8 cellular contexts compared by ENCODE assay signal in genomic region chrX:119565110-119565663, GRCh38. TPM values are rescaled to one million over a fixed set of nuclear protein-coding genes. Genes with fewer than 3 reads are reported as not detected.
DNase-seq lines count a peak whose midpoint lies in the region; ATAC-seq, FAIRE-seq and TF ChIP-seq lines count a peak whose summit lies in the region.

Gene STEEP1 (minus strand): TSS chrX:119565409. CDS start chrX:119565355, 54 bp downstream.

- FAIRE-seq in D721Med (lab: Jason Lieb, UNC): peak; percentile 80

- peak within 1 kb of the TSS; percentile 87 for H3K9ac ChIP-seq in PC-3 (ENCODE audit: low read length)

- no peaks in the 10 kb centered on the region for H4K20me1 ChIP-seq in PC-3 (ENCODE audit: low read length)

- ATAC-seq in GM21576 (IDR thresholded peaks at IDR 0.05; ENCODE audit: unreplicated experiment): peak; percentile 91
- peak; percentile 87 for ATAC-seq in PC-3

- H3K9me2 ChIP-seq in PC-3 (replicated peaks; ENCODE audit: low read length): no peaks in the 10 kb centered on the region

- no peaks in the 10 kb centered on the region for H3K4me1 ChIP-seq in PC-3 (ENCODE audit: insufficient read depth, low read length)

- no peaks in the 10 kb centered on the region for H3K36me3 ChIP-seq in PC-3 (ENCODE audit: low read depth, low read length)

- H2AFZ ChIP-seq in PC-3 (ENCODE audit: low read length): 0 out of 2 replicates have a peak within 1 kb of the TSS, but pooled peaks have one; percentile 59

- peak within 1 kb of the TSS; percentile 95 for H3K4me2 ChIP-seq in PC-3 (ENCODE audit: low read length)

- peak within 1 kb of the TSS; percentile 72 for H3K4me3 ChIP-seq in Jurkat, Clone E6-1 (ENCODE audit: low read length)
- H3K4me3 ChIP-seq in PC-3 (ENCODE audit: low read length) (peak within 1 kb of the TSS; percentile 86), epithelial cell of proximal tubule (ENCODE audit: low read depth, low read length) (peak within 1 kb of the TSS; percentile 70)

- no peaks in the 10 kb centered on the region for H3K27me3 ChIP-seq in PC-3 (ENCODE audit: low read length)

- no peaks in the 10 kb centered on the region for H3K9me3 ChIP-seq in PC-3 (ENCODE audit: low read length)

- TF ChIP-seq CTCF in D721Med (IDR thresholded peaks at IDR 0.05; ENCODE audit: insufficient read depth, missing control alignments) (no peak), PC-3 (conservative IDR thresholded peaks at IDR 0.05; ENCODE audit: low read depth, low read length) (no peak), epithelial cell of proximal tubule (conservative IDR thresholded peaks at IDR 0.05; ENCODE audit: low read depth, low read length) (no peak)

- DNase-seq in D721Med (ENCODE audit: insufficient read length, low spot score) (peak; percentile 57), PC-3 (peak; percentile 93), activated T-cell treated with anti-CD3 and anti-CD28 coated beads for 4 hours (peak; percentile 78), epithelial cell of proximal tubule (ENCODE audit: low read depth) (peak; percentile 49), mucosa of gallbladder (ENCODE audit: low spot score) (peak; percentile 92)
- DNase-seq in Jurkat, Clone E6-1 (ENCODE audit: low read depth, low spot score): peak; percentile 93
- peak; percentile 75 for DNase-seq in stimulated activated CD8-positive, alpha-beta memory T cell treated with anti-CD3 and anti-CD28 coated beads, Interleukin-4, amount 100 ng/mL, for 24 hours (ENCODE audit: low read depth)

- intact Hi-C loops in PC-3 (cut with micrococcal nuclease): loop anchor here (1.0 kb wide), 1 partner anchor 9 kb away; the partner anchor contains the start of gene UBE2A

- BruUV-seq in PC-3 (replicated peaks; lab: Mats Ljungman, UMichigan): no TSS peak

- POLR2A ChIA-PET in PC-3 (lab: Charles Lee; ENCODE audit: unreplicated experiment): interaction anchor here (0.7 kb wide), 1 partner anchor 9 kb away, joined by 3 read pairs; no protein-coding TSS in a partner anchor

- no peaks in the 10 kb centered on the region for H3F3A ChIP-seq in PC-3 (ENCODE audit: low read length, unreplicated experiment)

- H3K27ac ChIP-seq in PC-3 (ENCODE audit: low read length): no peak within 1 kb of the TSS

- CTCF ChIA-PET in PC-3 (lab: Charles Lee): no interaction called here

- peaks cover 30% of the 10 kb centered on the region for H3K79me2 ChIP-seq in PC-3 (ENCODE audit: low read length)

RNA-seq across cellular contexts. Expression of gene STEEP1, which starts in this region (rescaled TPM):
- 28.1 TPM for polyA plus RNA-seq in Jurkat, Clone E6-1 (2012; ENCODE audit: insufficient read depth, insufficient read length)
- total RNA-seq in PC-3 (2014; rRNA removed) (84.3 and 104 TPM in 2 replicates), epithelial cell of proximal tubule (12.2 and 28.4 TPM in 2 replicates), mucosa of gallbladder (18.4 TPM)
